ENCODE assay signal across 1 cellular context in genomic region chr19:36891768-36892357, GRCh38.
TF ChIP-seq lines count a peak whose summit lies in the region.

No MANE protein-coding gene starts in this region.

TF ChIP-seq in H1, 55 proteins besides CTCF, POLR2A, EP300 and RAD21:
- TF ChIP-seq HDAC6 (IDR thresholded peaks at IDR 0.05; ENCODE audit: low read depth, low read length) (no peak), ZNF274 (IDR thresholded peaks at IDR 0.05; ENCODE audit: borderline replicate concordance, extremely low read depth, low read length) (peak; percentile 96)
